In genomic region chr3:115285001-115285400, GRCh38 we compare ENCODE assay signal across 25 cellular contexts.
"Had no signal": no experiment of that assay in that cellular context is flagged by ENCODE, and none has a peak within 500 bp of the region (broad histone marks: within the 10 kb centered on the region; RNA-seq: fewer than 3 reads in every experiment).

No MANE protein-coding gene starts in this region.

- H3K4me3 ChIP-seq: body of pancreas, cardiac muscle cell, heart right ventricle, left lung, pancreas, stomach, suprapubic skin, tibial nerve had no signal

- H3K4me1 Mint-ChIP-seq: activated CD4-positive, alpha-beta T cell treated with anti-CD3 and anti-CD28 coated beads, Interleukin-2, amount 10 ng/mL, durations not matched to agents 7 days and 5 days; activated naive CD8-positive, alpha-beta T cell treated with anti-CD3 and anti-CD28 coated beads, Interleukin-2, amount 50 U/mL, for 24 hours; stimulated activated memory B cell treated with anti-CD40 and anti-IgM and Interleukin-4, amounts not matched to agents 10 μg/mL and 1 μg/mL and 100 μg/mL, for 72 hours had no signal

- ATAC-seq: activated CD4-positive, CD25-positive, alpha-beta regulatory T cell treated with anti-CD3 and anti-CD28 coated beads, Interleukin-2, amount 50 U/mL, for 24 hours; activated CD8-positive, alpha-beta T cell treated with anti-CD3 and anti-CD28 coated beads, Interleukin-2, amount 10 ng/mL, durations not matched to agents 7 days and 5 days; activated naive CD8-positive, alpha-beta T cell treated with anti-CD3 and anti-CD28 coated beads, Interleukin-2, amount 50 U/mL, for 24 hours; body of pancreas; heart right ventricle; left lung; naive thymus-derived CD8-positive, alpha-beta T cell; pancreas; sciatic nerve had no signal

- H3K36me3 Mint-ChIP-seq: mesothelial cell of epicardium had no signal

- H3K9me3 ChIP-seq: body of pancreas, heart right ventricle, left lung, pancreas, stomach, suprapubic skin, tibial nerve had no signal

- H3K27ac ChIP-seq: body of pancreas, cardiac muscle cell, heart right ventricle, left lung, pancreas, stomach, suprapubic skin, tibial nerve had no signal

- H3K9me3 Mint-ChIP-seq: activated CD4-positive, alpha-beta T cell treated with anti-CD3 and anti-CD28 coated beads, Interleukin-2, amount 10 ng/mL, durations not matched to agents 7 days and 5 days; activated naive CD8-positive, alpha-beta T cell treated with anti-CD3 and anti-CD28 coated beads, Interleukin-2, amount 50 U/mL, for 24 hours; activated T-helper 1 cell treated with anti-CD3 and anti-CD28 coated beads, Interleukin-12 subunit alpha, Interleukin-12 subunit beta, Interleukin-2, Interleukin-4 antibody, amounts not matched to agents 30 ng/mL and 10 ng/mL and 1 ng/mL, durations not matched to agents 14 hours and 24 hours and 36 hours; endodermal cell; naive thymus-derived CD8-positive, alpha-beta T cell; stimulated activated memory B cell treated with anti-CD40 and anti-IgM and Interleukin-4, amounts not matched to agents 10 μg/mL and 1 μg/mL and 100 μg/mL, for 72 hours had no signal

- H3K36me3 ChIP-seq: cardiac muscle cell, heart right ventricle, left lung, pancreas, stomach, suprapubic skin, tibial nerve had no signal

- H3K27ac Mint-ChIP-seq: activated CD4-positive, alpha-beta T cell treated with anti-CD3 and anti-CD28 coated beads, Interleukin-2, amount 10 ng/mL, durations not matched to agents 7 days and 5 days; activated CD8-positive, alpha-beta T cell treated with anti-CD3 and anti-CD28 coated beads, Interleukin-2, amount 10 ng/mL, durations not matched to agents 7 days and 5 days; activated naive CD8-positive, alpha-beta T cell treated with anti-CD3 and anti-CD28 coated beads, Interleukin-2, amount 50 U/mL, for 24 hours; activated T-helper 1 cell treated with anti-CD3 and anti-CD28 coated beads, Interleukin-12 subunit alpha, Interleukin-12 subunit beta, Interleukin-2, Interleukin-4 antibody, amounts not matched to agents 30 ng/mL and 10 ng/mL and 1 ng/mL, durations not matched to agents 14 hours and 24 hours and 36 hours; endodermal cell; mesothelial cell of epicardium; naive thymus-derived CD8-positive, alpha-beta T cell; stimulated activated memory B cell treated with anti-CD40 and anti-IgM and Interleukin-4, amounts not matched to agents 10 μg/mL and 1 μg/mL and 100 μg/mL, for 72 hours had no signal

- DNase-seq: activated CD4-positive, alpha-beta T cell treated with anti-CD3 and anti-CD28 coated beads, Interleukin-2, amount 10 ng/mL, durations not matched to agents 7 days and 5 days; activated CD8-positive, alpha-beta T cell treated with anti-CD3 and anti-CD28 coated beads, Interleukin-2, amount 10 ng/mL, durations not matched to agents 7 days and 5 days; activated gamma-delta T cell; activated naive CD4-positive, alpha-beta T cell treated with anti-CD3 and anti-CD28 coated beads, Interleukin-2, amount 50 U/mL, for 16 hours; activated naive CD8-positive, alpha-beta T cell treated with anti-CD3 and anti-CD28 coated beads, Interleukin-2, amount 50 U/mL, for 24 hours; anterior cingulate cortex; body of pancreas; cortex of kidney; endodermal cell; heart right ventricle; islet precursor cell; left lung; naive thymus-derived CD8-positive, alpha-beta T cell; pancreas; small intestine; stimulated activated CD4-positive, alpha-beta T cell treated with anti-CD3 and anti-CD28 coated beads, Interleukin-15, amount 100 ng/mL, for 24 hours; stomach had no signal

- H3K27me3 Mint-ChIP-seq: activated CD4-positive, alpha-beta T cell treated with anti-CD3 and anti-CD28 coated beads, Interleukin-2, amount 10 ng/mL, durations not matched to agents 7 days and 5 days; activated naive CD8-positive, alpha-beta T cell treated with anti-CD3 and anti-CD28 coated beads, Interleukin-2, amount 50 U/mL, for 24 hours; stimulated activated memory B cell treated with anti-CD40 and anti-IgM and Interleukin-4, amounts not matched to agents 10 μg/mL and 1 μg/mL and 100 μg/mL, for 72 hours had no signal

- H3K27me3 ChIP-seq: body of pancreas, cardiac muscle cell, heart right ventricle, left lung, pancreas, stomach, suprapubic skin, tibial nerve had no signal

- H3K4me3 Mint-ChIP-seq: activated CD4-positive, alpha-beta T cell treated with anti-CD3 and anti-CD28 coated beads, Interleukin-2, amount 10 ng/mL, durations not matched to agents 7 days and 5 days; activated CD8-positive, alpha-beta T cell treated with anti-CD3 and anti-CD28 coated beads, Interleukin-2, amount 10 ng/mL, durations not matched to agents 7 days and 5 days; activated naive CD8-positive, alpha-beta T cell treated with anti-CD3 and anti-CD28 coated beads, Interleukin-2, amount 50 U/mL, for 24 hours; activated T-helper 1 cell treated with anti-CD3 and anti-CD28 coated beads, Interleukin-12 subunit alpha, Interleukin-12 subunit beta, Interleukin-2, Interleukin-4 antibody, amounts not matched to agents 30 ng/mL and 10 ng/mL and 1 ng/mL, durations not matched to agents 14 hours and 24 hours and 36 hours; endodermal cell; mesothelial cell of epicardium; naive thymus-derived CD8-positive, alpha-beta T cell; stimulated activated memory B cell treated with anti-CD40 and anti-IgM and Interleukin-4, amounts not matched to agents 10 μg/mL and 1 μg/mL and 100 μg/mL, for 72 hours had no signal
